ENCODE assay signal across 10 cellular contexts in the genomic region with DNA sequence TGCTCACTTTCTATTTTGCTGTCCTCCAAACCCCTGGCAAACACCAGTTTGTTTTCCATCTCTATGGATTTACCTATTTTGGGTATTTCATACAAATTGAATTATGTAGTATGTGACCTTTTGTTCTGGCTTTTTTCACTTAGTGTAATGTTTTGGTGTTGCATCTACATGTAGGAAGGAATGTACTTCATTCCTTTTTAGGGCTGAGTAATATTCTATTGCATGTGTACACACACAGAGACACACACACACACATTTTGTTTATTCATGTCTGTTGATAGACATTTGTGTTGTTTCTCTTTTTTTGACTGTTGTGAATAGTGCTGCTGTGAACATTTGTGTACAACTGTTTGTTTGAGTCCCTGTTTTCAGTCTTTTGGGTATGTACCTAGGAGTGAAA.
"Had no signal": no experiment of that assay in that cellular context is flagged by ENCODE, and none has a peak within 500 bp of the region (broad histone marks: within the 10 kb centered on the region; RNA-seq: fewer than 3 reads in every experiment).

No MANE protein-coding gene starts in this region.

- DNase-seq: H7, IMR-90, Karpas-422, KBM-7 had no signal

- H3K4me3 ChIP-seq: GM23338, HAP-1 had no signal

- ATAC-seq: GM23338, HCT116 had no signal

- FAIRE-seq: H1 had no signal

- H3K9me3 ChIP-seq: HAP-1 had no signal

- H3K4me1 Mint-ChIP-seq: GM23338 had no signal

- H3K36me3 ChIP-seq: HAP-1 had no signal

- H3K27ac Mint-ChIP-seq: GM23338 had no signal

- H3K4me3 Mint-ChIP-seq: GM23338 had no signal

- H3K4me1 ChIP-seq: HAP-1 had no signal

- H3K27ac ChIP-seq: HL-60, KMS-11 had no signal
